Comparison of ENCODE assay signal across 8 cellular contexts in the genomic region with DNA sequence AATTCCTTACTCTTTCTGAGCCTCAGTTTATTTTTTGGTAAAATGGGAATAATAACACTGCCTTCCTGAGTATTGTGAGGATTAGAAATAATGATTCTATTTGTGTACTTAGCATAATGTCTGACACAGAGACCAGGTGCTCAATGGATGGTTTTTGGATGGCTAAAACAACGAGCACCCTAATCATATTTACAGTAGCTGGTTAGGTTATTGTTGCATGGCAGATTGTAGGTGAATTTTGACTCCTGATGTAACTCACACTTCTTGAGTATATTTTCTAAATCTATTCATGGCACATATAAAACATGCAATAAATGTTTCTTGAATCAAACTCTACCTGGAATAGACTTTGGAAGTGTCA. TPM values are rescaled to one million over a fixed set of nuclear protein-coding genes. Genes with fewer than 3 reads are reported as not detected.
DNase-seq lines count a peak whose midpoint lies in the region; ATAC-seq and TF ChIP-seq lines count a peak whose summit lies in the region.

No MANE protein-coding gene starts in this region.

- no peaks in the 10 kb centered on the region for H4K20me1 ChIP-seq in smooth muscle cell (ENCODE audit: low read depth)

- DNase-seq in activated T-cell treated with anti-CD3 and anti-CD28 coated beads, Interleukin-2, amount 50 U/mL, for 72 hours: no peak
- DNase-seq in activated T-cell treated with anti-CD3 and anti-CD28 coated beads for 4 hours (no peak), naive B cell (no peak), smooth muscle cell (lab: John Stamatoyannopoulos, UW; ENCODE audit: unreplicated experiment) (no peak), NCI-H146 (lab: John Stamatoyannopoulos, UW) (no peak), Caco-2 (no peak)

- POLR2A ChIA-PET in Caco-2 (lab: Charles Lee): no interaction called here

- H3K36me3 Mint-ChIP-seq in activated T-cell treated with anti-CD3 and anti-CD28 coated beads, Interleukin-2, amount 50 U/mL, for 72 hours (ENCODE audit: insufficient read depth in 2 of 2): peaks cover 9 to 11% of the 10 kb centered on the region in 2 donors
- H3K36me3 Mint-ChIP-seq in naive B cell: no peaks in the 10 kb centered on the region
- H3K36me3 Mint-ChIP-seq in Caco-2 (ENCODE audit: insufficient read depth, unreplicated experiment): no peaks in the 10 kb centered on the region

- no TSS peak for BruUV-seq in Caco-2 (replicated peaks; lab: Mats Ljungman, UMichigan)

- no peak overlapping the region for H3K9ac ChIP-seq in smooth muscle cell (ENCODE audit: low read depth)

- peaks cover 43% of the 10 kb centered on the region for H3K4me1 Mint-ChIP-seq in activated T-cell treated with anti-CD3 and anti-CD28 coated beads, Interleukin-2, amount 50 U/mL, for 72 hours (ENCODE audit: low read depth)
- H3K4me1 Mint-ChIP-seq in naive B cell (peaks cover 12 to 42% (median 36%) of the 10 kb centered on the region in 3 donors), Caco-2 (ENCODE audit: low read depth, unreplicated experiment) (no peaks in the 10 kb centered on the region)

- H3K36me3 ChIP-seq in smooth muscle cell (ENCODE audit: low read depth) (no peaks in the 10 kb centered on the region), Caco-2 (ENCODE audit: control insufficient read depth, insufficient read depth, low read length) (no peaks in the 10 kb centered on the region)

- H2AFZ ChIP-seq in smooth muscle cell (ENCODE audit: low read depth): no peak overlapping the region

- 88% methylated on average over 1 of the region's 1 CpG for WGBS in smooth muscle cell (ENCODE audit: low lambda C conversion rate)

- ATAC-seq in activated T-cell treated with anti-CD3 and anti-CD28 coated beads, Interleukin-2, amount 50 U/mL, for 72 hours (replicated peaks in 1 of 2): no peak
- ATAC-seq in GM21825 (IDR thresholded peaks at IDR 0.05; ENCODE audit: unreplicated experiment): peak; percentile 23
- ATAC-seq in HG03432 (IDR thresholded peaks at IDR 0.05; ENCODE audit: unreplicated experiment): peak; percentile 26
- ATAC-seq in naive B cell (ENCODE audit: low read depth in 2 of 2): no peak

- H3K4me2 ChIP-seq in smooth muscle cell: no peak overlapping the region

- intact Hi-C loops in Caco-2 (cut with micrococcal nuclease; ENCODE audit: unreplicated experiment): no loop called here

- CTCF ChIA-PET in Caco-2 (lab: Charles Lee): no interaction called here

- H3K4me3 ChIP-seq in smooth muscle cell (no peak overlapping the region), Caco-2 (ENCODE audit: low read depth, low read length) (no peak overlapping the region)

- H3F3A ChIP-seq in smooth muscle cell (ENCODE audit: low read depth): no peaks in the 10 kb centered on the region

- H3K4me3 Mint-ChIP-seq in activated T-cell treated with anti-CD3 and anti-CD28 coated beads, Interleukin-2, amount 50 U/mL, for 72 hours: peak overlapping the region; percentile 50 to 79
- peak overlapping the region in 4 of 8 donors; percentile 4 to 75 (median 42) for H3K4me3 Mint-ChIP-seq in naive B cell
- no peak overlapping the region for H3K4me3 Mint-ChIP-seq in Caco-2 (ENCODE audit: unreplicated experiment)

- H3K27me3 Mint-ChIP-seq in activated T-cell treated with anti-CD3 and anti-CD28 coated beads, Interleukin-2, amount 50 U/mL, for 72 hours (ENCODE audit: low read depth): no peaks in the 10 kb centered on the region
- H3K27me3 Mint-ChIP-seq in naive B cell (no peaks in the 10 kb centered on the region), Caco-2 (ENCODE audit: insufficient read depth, unreplicated experiment) (peaks cover 16% of the 10 kb centered on the region)

- peak overlapping the region; percentile 96 for H3K27ac Mint-ChIP-seq in activated T-cell treated with anti-CD3 and anti-CD28 coated beads, Interleukin-2, amount 50 U/mL, for 72 hours
- H3K27ac Mint-ChIP-seq in naive B cell: peak overlapping the region in 5 of 6 donors; percentile 19 to 94 (median 79)
- H3K27ac Mint-ChIP-seq in Caco-2 (ENCODE audit: unreplicated experiment): no peak overlapping the region

- H3K4me1 ChIP-seq in smooth muscle cell (ENCODE audit: low read depth) (no peaks in the 10 kb centered on the region), Caco-2 (no peaks in the 10 kb centered on the region)

- H3K27ac ChIP-seq in smooth muscle cell (ENCODE audit: low read depth): no peak overlapping the region

- no peaks in the 10 kb centered on the region for H3K79me2 ChIP-seq in smooth muscle cell (ENCODE audit: low read depth)

- H3K27me3 ChIP-seq in smooth muscle cell (ENCODE audit: low read depth) (no peaks in the 10 kb centered on the region), Caco-2 (replicated peaks; ENCODE audit: control insufficient read depth, insufficient read depth, low read length) (no peaks in the 10 kb centered on the region)

- H3K9me3 ChIP-seq in smooth muscle cell (replicated peaks; ENCODE audit: low read depth): no peaks in the 10 kb centered on the region
- no peaks in the 10 kb centered on the region for H3K9me3 ChIP-seq in Caco-2

- peaks cover 2% of the 10 kb centered on the region in 2 donors for H3K9me3 Mint-ChIP-seq in activated T-cell treated with anti-CD3 and anti-CD28 coated beads, Interleukin-2, amount 50 U/mL, for 72 hours
- H3K9me3 Mint-ChIP-seq in naive B cell (peaks cover 0 to 5% (median 0%) of the 10 kb centered on the region in 7 donors), Caco-2 (ENCODE audit: unreplicated experiment) (no peaks in the 10 kb centered on the region)

- TF ChIP-seq CTCF in smooth muscle cell (IDR thresholded peaks at IDR 0.05; ENCODE audit: borderline replicate concordance, insufficient read depth, poor library complexity, severe bottlenecking) (no peak), Caco-2 (IDR thresholded peaks at IDR 0.05; ENCODE audit: insufficient read depth in 1 of 2, low read depth in 1 of 2, low read length in 1 of 2, severe bottlenecking in 1 of 2, unreplicated experiment in 1 of 2) (no peak)

RNA-seq across cellular contexts. Expression of a gene that starts 11.9 kb away (rescaled TPM):
- total RNA-seq in activated T-cell treated with anti-CD3 and anti-CD28 coated beads, Interleukin-2, amount 50 U/mL, for 72 hours: 10 to 100 TPM; 14.3 TPM
- polyA plus RNA-seq in naive B cell (ENCODE audit: low read depth in 6 of 6) (10 to 100 TPM in 3 of 6 donors, 1 to 10 TPM in 3; 2.7 to 23.1 (median 10.0) TPM), smooth muscle cell (49.7 and 56.8 TPM in 2 replicates)
- total RNA-seq in smooth muscle cell (78.2 and 104 TPM in 2 replicates), Caco-2 (2022) (2.0 and 2.1 TPM in 2 replicates)

Comparison
In these comparisons a context has a peak if more than half of its experiments do, and no peak if none do; other contexts are left out.
1. ATAC-seq: peak in GM21825 (single experiment) and HG03432 (single experiment); none in activated T-cell treated with anti-CD3 and anti-CD28 coated beads, Interleukin-2, amount 50 U/mL, for 72 hours (0 of 2) and naive B cell (0 of 2).